ENCODE assay signal across 15 cellular contexts in the genomic region with DNA sequence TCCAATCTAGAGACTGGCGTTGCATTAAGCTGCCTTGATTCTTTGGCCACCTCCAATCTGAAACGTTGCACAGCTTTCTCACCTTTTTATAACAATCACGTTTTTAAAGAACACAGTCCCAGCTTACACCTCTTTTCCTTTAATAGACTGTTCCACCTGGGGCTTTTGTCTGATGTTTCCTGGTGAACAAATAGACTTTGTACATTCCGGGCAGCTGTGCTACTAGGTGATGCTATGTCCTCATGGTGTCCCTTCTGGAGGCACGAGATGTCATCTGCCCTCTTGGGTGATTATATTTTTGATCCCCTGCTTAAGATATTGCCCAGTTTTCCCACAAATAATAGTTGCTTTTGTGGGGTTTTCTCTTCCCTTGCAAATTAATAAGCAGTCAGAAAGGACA.
"Had no signal": no experiment of that assay in that cellular context is flagged by ENCODE, and none has a peak within 500 bp of the region (broad histone marks: within the 10 kb centered on the region; RNA-seq: fewer than 3 reads in every experiment).

No MANE protein-coding gene starts in this region.

- H3K27me3 ChIP-seq: neutrophil, sigmoid colon had no signal

- H3K4me3 Mint-ChIP-seq: naive thymus-derived CD8-positive, alpha-beta T cell had no signal

- H3K36me3 ChIP-seq: heart left ventricle, neutrophil, sigmoid colon had no signal

- FAIRE-seq: frontal cortex had no signal

- DNase-seq: cortex of kidney; dorsolateral prefrontal cortex; effector CD8-positive, alpha-beta T cell; heart left ventricle; hippocampal formation; mammary epithelial cell; naive thymus-derived CD8-positive, alpha-beta T cell; posterior cingulate gyrus; sigmoid colon; stimulated activated CD4-positive, alpha-beta T cell treated with anti-CD3 and anti-CD28 coated beads, Interleukin-12 subunit alpha, Interleukin-12 subunit beta, amount 100 ng/mL, for 4 hours; stimulated activated naive CD4-positive, alpha-beta T cell treated with Interleukin-2 at 50 U/mL for 16 hours; trophoblast cell had no signal

- ATAC-seq: heart left ventricle; naive thymus-derived CD8-positive, alpha-beta T cell had no signal

- H3K9me3 ChIP-seq: heart left ventricle, neutrophil, sigmoid colon had no signal

- H3K4me1 Mint-ChIP-seq: naive thymus-derived CD8-positive, alpha-beta T cell had no signal

- H3K36me3 Mint-ChIP-seq: naive thymus-derived CD8-positive, alpha-beta T cell had no signal

- H3K4me3 ChIP-seq: dorsolateral prefrontal cortex, heart left ventricle, sigmoid colon, skin epidermis had no signal

- H3K27ac ChIP-seq: dorsolateral prefrontal cortex, heart left ventricle, neutrophil, sigmoid colon, skin epidermis had no signal
